Comparison of ENCODE assay signal across 10 cellular contexts in genomic region chr2:219499555-219499954, GRCh38. TPM values are rescaled to one million over a fixed set of nuclear protein-coding genes. Genes with fewer than 3 reads are reported as not detected.
DNase-seq lines count a peak whose midpoint lies in the region; ATAC-seq, FAIRE-seq and TF ChIP-seq lines count a peak whose summit lies in the region.
"Had no signal": no experiment of that assay in that cellular context is flagged by ENCODE, and none has a peak within 500 bp of the region (broad histone marks: within the 10 kb centered on the region; RNA-seq: fewer than 3 reads in every experiment).

No MANE protein-coding gene starts in this region.

- H3K27me3 ChIP-seq in heart right ventricle, result peaks cover 0 to 32% (median 17%) of the 10 kb centered on the region in 7 donors
- peaks cover 5 to 15% of the 10 kb centered on the region in 2 experiments for H3K27me3 ChIP-seq in GM12878 (replicated peaks in 1 of 2; ENCODE audit: control insufficient read depth in 2 of 2, insufficient read depth in 2 of 2, low read length in 1 of 2)
- no peaks in the 10 kb centered on the region for H3K27me3 ChIP-seq in aorta (ENCODE audit: control insufficient read depth in 1 of 2, insufficient read depth in 2 of 2, low read length in 1 of 2)

- TF ChIP-seq RAD21 in GM12878 (IDR thresholded peaks at IDR 0.05; ENCODE audit: insufficient read depth, low read depth, low read length), result no peak

- TF ChIP-seq EP300 in GM12878 (IDR thresholded peaks at IDR 0.05; ENCODE audit: borderline replicate concordance in 1 of 2, control insufficient read depth in 1 of 2, low read depth in 2 of 2, low read length in 2 of 2), result no peak

- H3K36me3 ChIP-seq in heart right ventricle (peaks cover 0 to 31% (median 13%) of the 10 kb centered on the region in 9 donors), GM12878 (ENCODE audit: control insufficient read depth in 2 of 2, insufficient read depth in 2 of 2, low read length in 1 of 2) (peaks cover 0 to 7% of the 10 kb centered on the region in 2 experiments; a peak in 1 of 4 replicates), mesodermal cell (ENCODE audit: control insufficient read depth, insufficient read depth, low read length) (no peaks in the 10 kb centered on the region), aorta (ENCODE audit: control insufficient read depth in 1 of 2, insufficient read depth in 2 of 2, low read length in 1 of 2) (no peaks in the 10 kb centered on the region)

- intact Hi-C loops in heart right ventricle (cut with DNase I) (loop anchor here in 2 of 10 donors (5.0 kb wide), 2 partner anchors 33 to 112 kb away; partner anchors contain the start of gene DNPEP (in 1 of the 2)), Right ventricle myocardium superior (cut with DNase I) (no loop called here), GM12878 (cut with micrococcal nuclease; ENCODE audit: unreplicated experiment) (no loop called here), aorta (cut with DNase I) (loop anchor here (2.0 to 5.0 kb wide), 3 partner anchors 37 to 52 kb away; partner anchors contain the start of gene CHPF (in 1 of the 2))

- H3K4me1 ChIP-seq in heart right ventricle (peaks cover 19 to 50% (median 37%) of the 10 kb centered on the region in 9 donors), GM12878 (ENCODE audit: control insufficient read depth, insufficient read depth, low read length) (peaks cover 15% of the 10 kb centered on the region), mesodermal cell (ENCODE audit: control insufficient read depth, insufficient read depth, low read length, poor library complexity, severe bottlenecking) (peaks cover 41% of the 10 kb centered on the region), aorta (ENCODE audit: control insufficient read depth in 1 of 2, insufficient read depth in 2 of 2, low read length in 2 of 2) (no peaks in the 10 kb centered on the region)

- peaks cover 11% of the 10 kb centered on the region for H3K79me2 ChIP-seq in GM12878 (ENCODE audit: control insufficient read depth, insufficient read depth, low read length)

- no peak for TF ChIP-seq POLR2A in GM12878 (IDR thresholded peaks at IDR 0.05; ENCODE audit: low read depth, low read length)

- peak overlapping the region; percentile 88 for H3K9ac ChIP-seq in GM12878 (ENCODE audit: control insufficient read depth, insufficient read depth, low read length)

- no TSS peak for BruUV-seq in GM12878 (replicated peaks; lab: Mats Ljungman, UMichigan)

- H3K27ac ChIP-seq in heart right ventricle, result peak overlapping the region in 2 of 10 donors; percentile 96 to 97
- H3K27ac ChIP-seq in GM12878 (ENCODE audit: control insufficient read depth, insufficient read depth), result peak overlapping the region; percentile 79
- no peak overlapping the region for H3K27ac ChIP-seq in mesodermal cell (ENCODE audit: low read depth, low read length, severe bottlenecking)
- H3K27ac ChIP-seq in aorta (ENCODE audit: low read depth in 1 of 2, low read length in 2 of 2), result no peak overlapping the region

- no peak for FAIRE-seq in GM12878 (lab: Jason Lieb, UNC)

- H3K9me3 ChIP-seq in heart right ventricle, result no peaks in the 10 kb centered on the region
- H3K9me3 ChIP-seq in GM12878 (replicated peaks; ENCODE audit: control insufficient read depth, insufficient read depth, low read length), result no peaks in the 10 kb centered on the region; the same call in 2 of the 3 replicates
- no peaks in the 10 kb centered on the region for H3K9me3 ChIP-seq in mesodermal cell (ENCODE audit: control insufficient read depth, low read length)
- H3K9me3 ChIP-seq in aorta (ENCODE audit: control insufficient read depth, low read length), result no peaks in the 10 kb centered on the region

- ATAC-seq in heart right ventricle (no peak), Right ventricle myocardium superior (ENCODE audit: poor library complexity) (no peak), GM12878 (no peak), aorta (ENCODE audit: low FRiP score) (no peak)

- CTCF ChIA-PET in GM12878 (lab: Yijun Ruan, JAX), result interaction anchor here (0.9 to 11.4 kb wide), 13 partner anchors 9 to 186 kb away, joined by 3 to 224 read pairs (median 5); partner anchors contain the start of genes CHPF, STK11IP and TMEM198

- in situ Hi-C loops in GM12878 (cut with MboI), result no loop called here

- peak overlapping the region; percentile 93 for H3K4me2 ChIP-seq in GM12878 (ENCODE audit: control insufficient read depth, insufficient read depth)

- peak overlapping the region in 8 of 10 donors; percentile 52 to 88 (median 78) for H3K4me3 ChIP-seq in heart right ventricle
- H3K4me3 ChIP-seq in GM12878, result peak overlapping the region; percentile 83
- H3K4me3 ChIP-seq in mesodermal cell (ENCODE audit: extremely low read depth, insufficient read depth, low read length, poor library complexity, severe bottlenecking), result peak overlapping the region; percentile 57
- H3K4me3 ChIP-seq in aorta (ENCODE audit: low read length in 2 of 2), result peak overlapping the region; percentile 69 to 74

- RAD21 ChIA-PET in GM12878 (lab: Charles Lee; ENCODE audit: unreplicated experiment), result interaction anchor here (1.0 to 3.6 kb wide), 3 partner anchors 30 to 221 kb away, joined by 3 to 21 read pairs (median 6); partner anchors contain the start of gene DNAJB2

- POLR2A ChIA-PET in GM12878 (lab: Charles Lee), result interaction anchor here (0.6 to 2.1 kb wide), 2 partner anchors 111 to 1040 kb away, joined by 3 to 15 read pairs; partner anchors contain the start of gene DNPEP

- TF ChIP-seq CTCF in heart right ventricle (IDR thresholded peaks at IDR 0.05) (no peak), GM12878 (IDR thresholded peaks at IDR 0.05 in 2 of 3, conservative IDR thresholded peaks at IDR 0.05 in 1 of 3; ENCODE audit: control insufficient read depth in 2 of 3, extremely low read depth in 1 of 3, insufficient read depth in 1 of 3, low read depth in 3 of 3, low read length in 3 of 3) (no peak)

- DNase-seq in heart right ventricle, result no peak
- no peak for DNase-seq in Right ventricle myocardium superior
- no peak for DNase-seq in GM12878 (ENCODE audit: low read depth, low spot score)
- no peak for DNase-seq in aorta
- no peak for DNase-seq in stimulated activated CD4-positive, alpha-beta T cell treated with anti-CD3 and anti-CD28 coated beads, Interleukin-4, amount 100 ng/mL, for 24 hours
- DNase-seq in amygdala (lab: John Stamatoyannopoulos, UW), result no peak
- DNase-seq in stimulated activated CD4-positive, alpha-beta T cell treated with anti-CD3 and anti-CD28 coated beads, Interleukin-2, amount 100 ng/mL, for 48 hours, result no peak
- DNase-seq: NK-92 treated with Interleukin-12 subunit alpha and Interleukin-12 subunit beta, amount 100 ng/mL, for 24 hours; stimulated activated CD4-positive, alpha-beta T cell treated with anti-CD3 and anti-CD28 coated beads, Interleukin-12 subunit alpha, Interleukin-12 subunit beta, amount 100 ng/mL, for 4 hours had no signal

- no peak overlapping the region for H2AFZ ChIP-seq in GM12878 (ENCODE audit: control insufficient read depth, low read depth, low read length)

- H4K20me1 ChIP-seq in GM12878 (ENCODE audit: control insufficient read depth, insufficient read depth), result no peaks in the 10 kb centered on the region

- WGBS in heart right ventricle, 2 donors, result 73 to 77% methylated on average over 1 of the region's 1 CpG
- WGBS in GM12878 (ENCODE audit: insufficient coverage, insufficient replicate concordance, low lambda C conversion rate, missing lambda C conversion rate), result 0% methylated on average over 1 of the region's 1 CpG
- WGBS in mesodermal cell (ENCODE audit: insufficient coverage in 2 of 2), 2 experiments, result 67 to 78% methylated on average over 1 of the region's 1 CpG
- 20 to 29% methylated on average over 1 of the region's 1 CpG for WGBS in aorta, 2 donors

- SMC1A ChIA-PET in GM12878 (lab: Charles Lee; ENCODE audit: uncharacterized antibody, unreplicated experiment), result interaction anchor here (4.0 kb wide), 1 partner anchor 29 kb away, joined by 22 read pairs; no protein-coding TSS in a partner anchor

RNA-seq across cellular contexts. Expression of gene GMPPA, which starts 0.9 kb away (rescaled TPM):
- total RNA-seq in heart right ventricle, result 10 to 100 TPM; 15.8 to 29.4 (median 21.0) TPM
- 10 to 100 TPM; 28.2 to 48.6 TPM for polyA plus RNA-seq in heart right ventricle
- total RNA-seq in Right ventricle myocardium superior, result 22.3 TPM
- total RNA-seq in GM12878 (2013; cell fraction: nucleolus; rRNA removed), result 20.1 and 20.9 TPM in 2 replicates
- 44.6 and 45.9 TPM in 2 replicates for total RNA-seq in GM12878 (2014; rRNA removed)
- 23.4 and 24.4 TPM in 2 replicates for total RNA-seq in GM12878 (2014; rRNA removed; fragmentation: Illumina TruSeq; extraction: Trizol)
- 37.6 and 45.3 TPM in 2 replicates for total RNA-seq in GM12878 (2021)
- 51.7 TPM for polyA plus RNA-seq in GM12878 (2011; ENCODE audit: low read depth)
- polyA plus RNA-seq in GM12878 (2011; rRNA removed), result 31.1 and 53.6 TPM in 2 replicates
- 80.7 and 80.9 TPM in 2 replicates for polyA plus RNA-seq in GM12878 (2011; cell fraction: cytosol; rRNA removed)
- polyA plus RNA-seq in GM12878 (2011; cell fraction: nucleus; rRNA removed), result 106 and 110 TPM in 2 replicates
- polyA plus RNA-seq in GM12878 (2012), result 47.7 and 54.4 TPM in 2 replicates
- polyA plus RNA-seq in GM12878 (2014; fragmentation: Illumina TruSeq; extraction: Trizol), result 35.6 and 38.9 TPM in 2 replicates
- 10 to 100 TPM in 1 of 2 experiments, 1 to 10 TPM in 1; 1.9 to 10.2 TPM for polyA plus RNA-seq in GM12878 (2014; fragmentation: Nextera tagmentation; extraction: Ambion mirVana)
- 49.9 and 54.5 TPM in 2 replicates for polyA plus RNA-seq in GM12878 (2014; rRNA removed)
- polyA plus RNA-seq in GM12878 (2016; fragmentation: Nextera tagmentation; extraction: Ambion mirVana), result 10 to 100 TPM; 66.8 to 83.2 TPM
- 53.2 and 62.3 TPM in 2 replicates for polyA minus RNA-seq in GM12878 (2011; rRNA and poly(A)+ RNA removed)
- 16.4 and 26.6 TPM in 2 replicates for polyA minus RNA-seq in GM12878 (2011; cell fraction: cytosol; rRNA and poly(A)+ RNA removed)
- 18.9 and 24.5 TPM in 2 replicates for polyA minus RNA-seq in GM12878 (2011; cell fraction: nucleus; rRNA and poly(A)+ RNA removed)
- 37.9 TPM for polyA plus RNA-seq in mesodermal cell (2013, experiment 1 of 2)
- 33.5 TPM for polyA plus RNA-seq in mesodermal cell (2013, experiment 2 of 2)
- total RNA-seq in aorta, result 10 to 100 TPM; 38.5 to 42.3 TPM
- 100 to 1,000 TPM in 1 of 2 donors, 10 to 100 TPM in 1; 17.0 to 135 TPM for polyA plus RNA-seq in aorta

RNA-seq across cellular contexts. Expression of gene ASIC4, which starts 14.7 kb away (rescaled TPM):
- total RNA-seq in heart right ventricle (under 1 TPM in 5 of 10 donors, not detected in 5; 0.15 to 0.43 (median 0.20) TPM), Right ventricle myocardium superior (not detected), GM12878 (2014; rRNA removed) (not detected in 2 replicates), GM12878 (2014; rRNA removed; fragmentation: Illumina TruSeq; extraction: Trizol) (not detected in 2 replicates), GM12878 (2021) (not detected in 2 replicates), aorta (under 1 TPM; 0.29 to 0.42 TPM)
- polyA plus RNA-seq in heart right ventricle (not detected), GM12878 (2011; rRNA removed) (not detected in 2 replicates), GM12878 (2014; fragmentation: Illumina TruSeq; extraction: Trizol) (0.01 TPM in 1 of 2 replicates, not detected in the other), GM12878 (2014; fragmentation: Nextera tagmentation; extraction: Ambion mirVana) (not detected), GM12878 (2014; rRNA removed) (not detected in 2 replicates), GM12878 (2016; fragmentation: Nextera tagmentation; extraction: Ambion mirVana) (not detected), aorta (under 1 TPM in 1 of 2 donors, not detected in 1; 0.26 TPM)
- total RNA-seq in GM12878 (2013; cell fraction: nucleolus; rRNA removed), result 0.22 and 0.25 TPM in 2 replicates
- not detected for polyA plus RNA-seq in GM12878 (2011; ENCODE audit: low read depth)
- polyA plus RNA-seq in GM12878 (2011; cell fraction: cytosol; rRNA removed), result not detected in 2 replicates
- polyA plus RNA-seq in GM12878 (2011; cell fraction: nucleus; rRNA removed), result 0.09 and 0.10 TPM in 2 replicates
- polyA plus RNA-seq in GM12878 (2012), result 0.06 and 0.08 TPM in 2 replicates
- not detected in 2 replicates for polyA minus RNA-seq in GM12878 (2011; rRNA and poly(A)+ RNA removed)
- polyA minus RNA-seq in GM12878 (2011; cell fraction: cytosol; rRNA and poly(A)+ RNA removed), result not detected in 2 replicates
- 0.10 TPM in 1 of 2 replicates, not detected in the other for polyA minus RNA-seq in GM12878 (2011; cell fraction: nucleus; rRNA and poly(A)+ RNA removed)
- polyA plus RNA-seq in mesodermal cell (2013, experiment 1 of 2), result 0.59 TPM
- 0.71 TPM for polyA plus RNA-seq in mesodermal cell (2013, experiment 2 of 2)

RNA-seq across cellular contexts. Expression of gene CHPF, which starts 44.1 kb away (rescaled TPM):
- 100 to 1,000 TPM in 4 of 10 donors, 10 to 100 TPM in 6; 66.5 to 166 (median 95.9) TPM for total RNA-seq in heart right ventricle
- 100 to 1,000 TPM in 1 of 2 donors, 10 to 100 TPM in 1; 76.9 to 221 TPM for polyA plus RNA-seq in heart right ventricle
- 85.9 TPM for total RNA-seq in Right ventricle myocardium superior
- 10.3 and 11.3 TPM in 2 replicates for total RNA-seq in GM12878 (2013; cell fraction: nucleolus; rRNA removed)
- 12.5 and 15.2 TPM in 2 replicates for total RNA-seq in GM12878 (2014; rRNA removed)
- total RNA-seq in GM12878 (2014; rRNA removed; fragmentation: Illumina TruSeq; extraction: Trizol), result 1.2 and 2.0 TPM in 2 replicates
- 11.6 and 12.2 TPM in 2 replicates for total RNA-seq in GM12878 (2021)
- 1.8 TPM for polyA plus RNA-seq in GM12878 (2011; ENCODE audit: low read depth)
- polyA plus RNA-seq in GM12878 (2011; rRNA removed), result 0.89 and 2.2 TPM in 2 replicates
- polyA plus RNA-seq in GM12878 (2011; cell fraction: cytosol; rRNA removed), result 4.3 and 7.3 TPM in 2 replicates
- 7.0 and 8.1 TPM in 2 replicates for polyA plus RNA-seq in GM12878 (2011; cell fraction: nucleus; rRNA removed)
- polyA plus RNA-seq in GM12878 (2012), result 8.3 and 8.9 TPM in 2 replicates
- 0.16 and 0.75 TPM in 2 replicates for polyA plus RNA-seq in GM12878 (2014; fragmentation: Illumina TruSeq; extraction: Trizol)
- under 1 TPM in 1 of 2 experiments, not detected in 1; 0.09 TPM for polyA plus RNA-seq in GM12878 (2014; fragmentation: Nextera tagmentation; extraction: Ambion mirVana)
- polyA plus RNA-seq in GM12878 (2014; rRNA removed), result 8.3 and 11.5 TPM in 2 replicates
- 10 to 100 TPM; 14.2 to 17.4 TPM for polyA plus RNA-seq in GM12878 (2016; fragmentation: Nextera tagmentation; extraction: Ambion mirVana)
- polyA minus RNA-seq in GM12878 (2011; rRNA and poly(A)+ RNA removed), result 1.3 and 5.0 TPM in 2 replicates
- 4.2 and 4.3 TPM in 2 replicates for polyA minus RNA-seq in GM12878 (2011; cell fraction: cytosol; rRNA and poly(A)+ RNA removed)
- polyA minus RNA-seq in GM12878 (2011; cell fraction: nucleus; rRNA and poly(A)+ RNA removed), result 4.6 and 7.0 TPM in 2 replicates
- polyA plus RNA-seq in mesodermal cell (2013, experiment 1 of 2), result 79.3 TPM
- polyA plus RNA-seq in mesodermal cell (2013, experiment 2 of 2), result 60.9 TPM
- total RNA-seq in aorta, result 10 to 100 TPM; 75.7 to 81.2 TPM
- polyA plus RNA-seq in aorta, result 10 to 100 TPM; 20.0 to 70.6 TPM

RNA-seq across cellular contexts. Expression of gene TMEM198, which starts 44.3 kb away (rescaled TPM):
- total RNA-seq in heart right ventricle (1 to 10 TPM in 8 of 10 donors, under 1 TPM in 2; 0.59 to 3.5 (median 1.6) TPM), Right ventricle myocardium superior (2.6 TPM), GM12878 (2014; rRNA removed) (0.49 and 0.73 TPM in 2 replicates), GM12878 (2014; rRNA removed; fragmentation: Illumina TruSeq; extraction: Trizol) (0.23 and 0.27 TPM in 2 replicates), GM12878 (2021) (1.1 and 1.2 TPM in 2 replicates), aorta (1 to 10 TPM; 1.7 to 2.3 TPM)
- polyA plus RNA-seq in heart right ventricle (10 to 100 TPM in 1 of 2 donors, 1 to 10 TPM in 1; 3.0 to 10.7 TPM), GM12878 (2011; rRNA removed) (0.23 and 0.56 TPM in 2 replicates), GM12878 (2014; fragmentation: Illumina TruSeq; extraction: Trizol) (0.16 TPM in 1 of 2 replicates, not detected in the other), GM12878 (2014; fragmentation: Nextera tagmentation; extraction: Ambion mirVana) (not detected), GM12878 (2014; rRNA removed) (1.2 TPM in 2 replicates), GM12878 (2016; fragmentation: Nextera tagmentation; extraction: Ambion mirVana) (under 1 TPM; 0.46 to 0.92 TPM), aorta (1 to 10 TPM in 1 of 2 donors, not detected in 1; 7.4 TPM)
- 0.69 and 1.1 TPM in 2 replicates for total RNA-seq in GM12878 (2013; cell fraction: nucleolus; rRNA removed)
- 0.10 TPM for polyA plus RNA-seq in GM12878 (2011; ENCODE audit: low read depth)
- polyA plus RNA-seq in GM12878 (2011; cell fraction: cytosol; rRNA removed), result 0.90 and 1.5 TPM in 2 replicates
- 10.8 and 15.0 TPM in 2 replicates for polyA plus RNA-seq in GM12878 (2011; cell fraction: nucleus; rRNA removed)
- 0.65 and 0.67 TPM in 2 replicates for polyA plus RNA-seq in GM12878 (2012)
- polyA minus RNA-seq in GM12878 (2011; rRNA and poly(A)+ RNA removed), result 0.22 and 0.46 TPM in 2 replicates
- polyA minus RNA-seq in GM12878 (2011; cell fraction: cytosol; rRNA and poly(A)+ RNA removed), result not detected in 2 replicates
- polyA minus RNA-seq in GM12878 (2011; cell fraction: nucleus; rRNA and poly(A)+ RNA removed), result 0.48 and 0.86 TPM in 2 replicates
- polyA plus RNA-seq in mesodermal cell (2013, experiment 1 of 2), result 4.3 TPM
- 3.3 TPM for polyA plus RNA-seq in mesodermal cell (2013, experiment 2 of 2)

Comparison
In these comparisons a context has a peak if more than half of its experiments do, and no peak if none do; other contexts are left out.
1. intact Hi-C loops: an anchor here in aorta (2.0 to 5.0 kb wide); none called in Right ventricle myocardium superior and GM12878.